21 cellular contexts compared by ENCODE assay signal in the genomic region with DNA sequence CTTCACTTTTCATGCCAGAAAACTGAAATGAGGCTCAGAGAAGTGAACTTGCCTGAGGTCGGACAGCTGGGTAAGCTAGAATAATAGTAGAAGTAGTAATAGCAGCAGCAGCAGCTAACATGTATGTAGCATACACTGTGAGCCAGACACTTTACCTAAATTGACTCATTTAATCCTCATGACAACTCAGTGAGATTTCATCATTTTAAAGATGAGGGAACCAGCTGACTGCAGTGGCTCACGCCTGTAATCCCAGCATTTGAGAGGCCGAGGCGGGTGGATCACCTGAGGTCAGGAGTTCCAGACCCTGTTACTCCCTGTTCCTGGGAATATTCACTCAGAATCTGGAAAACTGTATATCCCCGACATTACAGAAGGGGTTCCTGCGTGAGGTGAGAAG.
"Had no signal": no experiment of that assay in that cellular context is flagged by ENCODE, and none has a peak within 500 bp of the region (broad histone marks: within the 10 kb centered on the region; RNA-seq: fewer than 3 reads in every experiment).

No MANE protein-coding gene starts in this region.

- H3K4me1 Mint-ChIP-seq: activated CD4-positive, alpha-beta T cell treated with anti-CD3 and anti-CD28 coated beads for 36 hours; activated CD8-positive, alpha-beta memory T cell treated with anti-CD3 and anti-CD28 coated beads, Interleukin-2, amount 10 ng/mL, durations not matched to agents 7 days and 5 days; activated naive CD8-positive, alpha-beta T cell treated with anti-CD3 and anti-CD28 coated beads, Interleukin-2, amount 10 ng/mL, durations not matched to agents 7 days and 5 days; memory B cell; naive B cell; stimulated activated effector memory CD8-positive, alpha-beta T cell treated with anti-CD3 and anti-CD28 coated beads, Interleukin-12 subunit alpha, Interleukin-12 subunit beta, amount 100 ng/mL, for 72 hours had no signal

- DNase-seq: activated CD4-positive, alpha-beta memory T cell treated with anti-CD3 and anti-CD28 coated beads for 36 hours; activated CD4-positive, alpha-beta T cell treated with anti-CD3 and anti-CD28 coated beads for 36 hours; activated CD8-positive, alpha-beta memory T cell treated with anti-CD3 and anti-CD28 coated beads, Interleukin-2, amount 10 ng/mL, durations not matched to agents 7 days and 5 days; activated naive CD4-positive, alpha-beta T cell treated with Interleukin-2 at 50 U/mL for 16 hours; activated naive CD8-positive, alpha-beta T cell treated with anti-CD3 and anti-CD28 coated beads, Interleukin-2, amount 10 ng/mL, durations not matched to agents 7 days and 5 days; effector CD8-positive, alpha-beta T cell; glutamatergic neuron; kidney; mucosa of descending colon; naive B cell; sigmoid colon; stimulated activated CD4-positive, alpha-beta T cell treated with anti-CD3 and anti-CD28 coated beads, Interleukin-4, amount 100 ng/mL, for 24 hours; stomach; upper lobe of left lung had no signal

- H3K27me3 ChIP-seq: sigmoid colon, stomach, upper lobe of left lung had no signal

- H3K36me3 ChIP-seq: neural progenitor cell, upper lobe of left lung had no signal

- H3K4me3 ChIP-seq: mucosa of descending colon, neural progenitor cell, sigmoid colon, stomach, upper lobe of left lung had no signal

- H3K4me3 Mint-ChIP-seq: activated CD4-positive, alpha-beta memory T cell treated with anti-CD3 and anti-CD28 coated beads for 36 hours; activated CD4-positive, alpha-beta T cell treated with anti-CD3 and anti-CD28 coated beads for 36 hours; activated CD8-positive, alpha-beta memory T cell treated with anti-CD3 and anti-CD28 coated beads, Interleukin-2, amount 10 ng/mL, durations not matched to agents 7 days and 5 days; activated naive CD8-positive, alpha-beta T cell treated with anti-CD3 and anti-CD28 coated beads, Interleukin-2, amount 10 ng/mL, durations not matched to agents 7 days and 5 days; dendritic cell treated with granulocyte-macrophage colony-stimulating factor and Interleukin-4, amounts not matched to agents 40 ng/mL and 50 ng/mL, for 4 days; memory B cell; naive B cell; neural progenitor cell; stimulated activated effector memory CD8-positive, alpha-beta T cell treated with anti-CD3 and anti-CD28 coated beads, Interleukin-12 subunit alpha, Interleukin-12 subunit beta, amount 100 ng/mL, for 72 hours; WTC11 had no signal

- H3K9me3 ChIP-seq: mucosa of descending colon, sigmoid colon, stomach, upper lobe of left lung had no signal

- H3K9me3 Mint-ChIP-seq: activated CD4-positive, alpha-beta memory T cell treated with anti-CD3 and anti-CD28 coated beads for 36 hours; activated naive CD8-positive, alpha-beta T cell treated with anti-CD3 and anti-CD28 coated beads, Interleukin-2, amount 10 ng/mL, durations not matched to agents 7 days and 5 days; activated T-helper 2 cell treated with anti-CD3 and anti-CD28 coated beads, Interferon-gamma antibody, Interleukin-2, Interleukin-4, amounts not matched to agents 10 μg/mL and 5 μg/mL and 100 μg/mL, durations not matched to agents 14 hours and 24 hours and 36 hours; dendritic cell treated with granulocyte-macrophage colony-stimulating factor and Interleukin-4, amounts not matched to agents 40 ng/mL and 50 ng/mL, for 4 days; memory B cell; naive B cell; neural progenitor cell; stimulated activated effector memory CD8-positive, alpha-beta T cell treated with anti-CD3 and anti-CD28 coated beads, Interleukin-12 subunit alpha, Interleukin-12 subunit beta, amount 100 ng/mL, for 72 hours; WTC11 had no signal

- H3K27ac ChIP-seq: neural progenitor cell, sigmoid colon, stomach, upper lobe of left lung had no signal

- ATAC-seq: activated CD4-positive, alpha-beta T cell treated with anti-CD3 and anti-CD28 coated beads for 36 hours; activated CD8-positive, alpha-beta memory T cell treated with anti-CD3 and anti-CD28 coated beads, Interleukin-2, amount 10 ng/mL, durations not matched to agents 7 days and 5 days; left lobe of liver; mucosa of descending colon; stimulated activated effector memory CD8-positive, alpha-beta T cell treated with anti-CD3 and anti-CD28 coated beads, Interleukin-12 subunit alpha, Interleukin-12 subunit beta, amount 100 ng/mL, for 72 hours; WTC11 had no signal

- H3K27ac Mint-ChIP-seq: activated CD4-positive, alpha-beta memory T cell treated with anti-CD3 and anti-CD28 coated beads for 36 hours; activated CD4-positive, alpha-beta T cell treated with anti-CD3 and anti-CD28 coated beads for 36 hours; activated CD8-positive, alpha-beta memory T cell treated with anti-CD3 and anti-CD28 coated beads, Interleukin-2, amount 10 ng/mL, durations not matched to agents 7 days and 5 days; activated naive CD8-positive, alpha-beta T cell treated with anti-CD3 and anti-CD28 coated beads, Interleukin-2, amount 10 ng/mL, durations not matched to agents 7 days and 5 days; activated T-helper 2 cell treated with anti-CD3 and anti-CD28 coated beads, Interferon-gamma antibody, Interleukin-2, Interleukin-4, amounts not matched to agents 10 μg/mL and 5 μg/mL and 100 μg/mL, durations not matched to agents 14 hours and 24 hours and 36 hours; dendritic cell treated with granulocyte-macrophage colony-stimulating factor and Interleukin-4, amounts not matched to agents 40 ng/mL and 50 ng/mL, for 4 days; memory B cell; neural progenitor cell; stimulated activated effector memory CD8-positive, alpha-beta T cell treated with anti-CD3 and anti-CD28 coated beads, Interleukin-12 subunit alpha, Interleukin-12 subunit beta, amount 100 ng/mL, for 72 hours; WTC11 had no signal

- H3K4me2 ChIP-seq: neural progenitor cell had no signal

- H3K9ac ChIP-seq: neural progenitor cell had no signal

- H3K27me3 Mint-ChIP-seq: activated CD4-positive, alpha-beta memory T cell treated with anti-CD3 and anti-CD28 coated beads for 36 hours; activated CD4-positive, alpha-beta T cell treated with anti-CD3 and anti-CD28 coated beads for 36 hours; activated CD8-positive, alpha-beta memory T cell treated with anti-CD3 and anti-CD28 coated beads, Interleukin-2, amount 10 ng/mL, durations not matched to agents 7 days and 5 days; dendritic cell treated with granulocyte-macrophage colony-stimulating factor and Interleukin-4, amounts not matched to agents 40 ng/mL and 50 ng/mL, for 4 days had no signal

- H2AFZ ChIP-seq: neural progenitor cell had no signal

- H3K36me3 Mint-ChIP-seq: activated CD4-positive, alpha-beta memory T cell treated with anti-CD3 and anti-CD28 coated beads for 36 hours; activated CD8-positive, alpha-beta memory T cell treated with anti-CD3 and anti-CD28 coated beads, Interleukin-2, amount 10 ng/mL, durations not matched to agents 7 days and 5 days; activated naive CD8-positive, alpha-beta T cell treated with anti-CD3 and anti-CD28 coated beads, Interleukin-2, amount 10 ng/mL, durations not matched to agents 7 days and 5 days; memory B cell; naive B cell; neural progenitor cell; stimulated activated effector memory CD8-positive, alpha-beta T cell treated with anti-CD3 and anti-CD28 coated beads, Interleukin-12 subunit alpha, Interleukin-12 subunit beta, amount 100 ng/mL, for 72 hours; WTC11 had no signal
